Comparison of ENCODE assay signal across 19 cellular contexts in the genomic region with DNA sequence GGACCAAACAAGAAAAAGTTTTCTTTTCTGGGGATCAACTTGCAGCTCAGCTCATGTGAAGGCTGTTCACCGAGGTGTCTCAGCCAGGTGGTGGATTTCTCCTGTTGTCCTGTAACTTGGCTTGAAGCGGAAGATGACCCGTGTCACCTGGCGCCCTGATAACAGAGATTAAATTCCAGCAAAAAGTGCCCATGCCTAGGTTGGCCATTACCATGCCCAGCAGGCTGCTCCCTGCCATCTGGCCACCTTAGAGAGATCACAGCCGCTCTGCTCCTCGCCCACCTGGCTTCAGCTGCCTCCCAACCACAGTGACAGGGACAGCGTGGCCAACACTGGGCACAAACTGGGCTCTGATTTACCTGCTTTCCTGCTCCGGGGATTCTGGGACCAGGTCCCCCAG.
DNase-seq lines count a peak whose midpoint lies in the region; ATAC-seq lines count a peak whose summit lies in the region.
"Had no signal": no experiment of that assay in that cellular context is flagged by ENCODE, and none has a peak within 500 bp of the region (broad histone marks: within the 10 kb centered on the region; RNA-seq: fewer than 3 reads in every experiment).

No MANE protein-coding gene starts in this region.

- no peaks in the 10 kb centered on the region for H3K36me3 ChIP-seq in mesendoderm (ENCODE audit: control insufficient read depth, insufficient read depth, low read length)
- H3K36me3 ChIP-seq: HAP-1 had no signal

- H2AK5ac ChIP-seq in mesendoderm (ENCODE audit: low read length) = no peak overlapping the region

- H3K4me1 ChIP-seq in mesendoderm (ENCODE audit: control insufficient read depth, low read depth, low read length) = no peaks in the 10 kb centered on the region
- H3K4me1 ChIP-seq: A549, Caco-2, HAP-1 had no signal

- no peaks in the 10 kb centered on the region for H3K79me2 ChIP-seq in mesendoderm (ENCODE audit: control insufficient read depth, insufficient read depth, low read length)

- no peak overlapping the region for H2BK120ac ChIP-seq in mesendoderm (ENCODE audit: low read depth, low read length)

- no CpG with 5 or more reads among the region's 8 CpGs for WGBS in mesendoderm (ENCODE audit: extremely low coverage, insufficient coverage, low lambda C conversion rate)

- H4K8ac ChIP-seq in mesendoderm (ENCODE audit: low read depth, low read length) = no peak overlapping the region

- no peak overlapping the region for H3K4ac ChIP-seq in mesendoderm (ENCODE audit: low read depth, low read length)

- H3K79me1 ChIP-seq in mesendoderm (ENCODE audit: low read length) = no peaks in the 10 kb centered on the region

- no peak overlapping the region for H3K23ac ChIP-seq in mesendoderm (ENCODE audit: low read length)

- ATAC-seq in HG03469 (IDR thresholded peaks at IDR 0.05; ENCODE audit: unreplicated experiment) (no peak), HG03378 (IDR thresholded peaks at IDR 0.05; ENCODE audit: unreplicated experiment) (no peak)
- ATAC-seq: GM12878, HepG2 had no signal

- no peak overlapping the region for H4K5ac ChIP-seq in mesendoderm (ENCODE audit: low read length)

- DNase-seq in DMS 273 (lab: John Stamatoyannopoulos, UW; ENCODE audit: unreplicated experiment) (peak; percentile 57), DMS 273 treated with DMSO at 0.1 percent for 48 hours (lab: John Stamatoyannopoulos, UW) (no peak), SHP77 (lab: John Stamatoyannopoulos, UW) (peak; percentile 16 to 20), SHP77 treated with DMSO at 0.1 percent for 48 hours (lab: John Stamatoyannopoulos, UW) (no peak), NCI-H69 (lab: John Stamatoyannopoulos, UW) (peak; percentile 46), mesendoderm (no peak)
- DNase-seq: AML-193; Caco-2; CD4-positive, alpha-beta T cell; DMS79 treated with DMSO at 0.1 percent for 48 hours; GM23248 had no signal

- no peak overlapping the region for H3K4me2 ChIP-seq in mesendoderm (ENCODE audit: low read length)
- H3K4me2 ChIP-seq: A549 had no signal

- H3K27me3 ChIP-seq in mesendoderm (ENCODE audit: insufficient read depth, low read length, poor library complexity) = no peaks in the 10 kb centered on the region

- no peak overlapping the region for H2BK5ac ChIP-seq in mesendoderm (ENCODE audit: low read length)

- H3K9ac ChIP-seq in mesendoderm (ENCODE audit: low read length) = no peak overlapping the region
- H3K9ac ChIP-seq: GM23248 had no signal

- H3K27ac ChIP-seq in mesendoderm (ENCODE audit: low read depth, low read length) = no peak overlapping the region
- H3K27ac ChIP-seq: 22Rv1, A549, C4-2B, GM23248 had no signal

- H3K4me3 ChIP-seq in mesendoderm (ENCODE audit: low read length) = no peak overlapping the region
- H3K4me3 ChIP-seq: A549, GM12878, GM23248, HAP-1 had no signal

- H3K56ac ChIP-seq in mesendoderm (ENCODE audit: low read length) = peak overlapping the region; percentile 15

- H3K18ac ChIP-seq in mesendoderm (ENCODE audit: low read length) = no peak overlapping the region

- no peak overlapping the region for H2BK15ac ChIP-seq in mesendoderm (replicated peaks; ENCODE audit: low read depth)

Comparison
In these comparisons a context has a peak if more than half of its experiments do, and no peak if none do; other contexts are left out.
1. DNase-seq: peak in DMS 273 (single experiment), SHP77 (2 of 2) and NCI-H69 (single experiment); none in DMS 273 treated with DMSO at 0.1 percent for 48 hours (single experiment), SHP77 treated with DMSO at 0.1 percent for 48 hours (single experiment) and mesendoderm (single experiment).